ENCODE assay signal across 26 cellular contexts in the genomic region with DNA sequence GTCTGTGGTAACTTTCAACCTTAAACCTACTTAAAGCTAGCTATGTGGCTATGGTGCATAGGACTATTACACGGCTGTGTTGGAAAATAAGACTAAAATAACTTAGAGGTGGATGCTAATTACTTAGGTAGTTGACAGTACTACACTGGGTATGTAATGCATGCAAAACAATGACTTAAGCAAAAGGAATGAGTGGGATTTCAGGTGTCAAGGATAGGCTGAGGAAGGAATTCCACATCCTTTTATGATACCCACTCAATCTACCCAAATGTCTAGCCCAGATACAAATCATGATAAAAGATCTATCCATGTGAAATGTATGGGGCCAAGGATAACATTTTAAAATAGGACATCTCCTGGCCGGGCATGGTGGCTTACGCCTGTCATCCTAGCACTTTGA. TPM values are rescaled to one million over a fixed set of nuclear protein-coding genes. Genes with fewer than 3 reads are reported as not detected.
DNase-seq lines count a peak whose midpoint lies in the region; ATAC-seq, FAIRE-seq and TF ChIP-seq lines count a peak whose summit lies in the region.
"Had no signal": no experiment of that assay in that cellular context is flagged by ENCODE, and none has a peak within 500 bp of the region (broad histone marks: within the 10 kb centered on the region; RNA-seq: fewer than 3 reads in every experiment).

No MANE protein-coding gene starts in this region.

- H3K4me3 Mint-ChIP-seq in T-helper 2 cell treated with Interferon-gamma antibody and Interleukin-4, amounts not matched to agents 5 μg/mL and 100 μg/mL, for 36 hours = no peak overlapping the region
- H3K4me3 Mint-ChIP-seq: CD14-positive monocyte; CD4-positive, alpha-beta T cell; CD8-positive, alpha-beta memory T cell had no signal

- peak; percentile 47 for FAIRE-seq in GM12891 (lab: Jason Lieb, UNC)
- peak; percentile 9 for FAIRE-seq in keratinocyte (lab: Jason Lieb, UNC)
- FAIRE-seq in urothelium cell line (lab: Jason Lieb, UNC) = peak; percentile 35
- FAIRE-seq: A204.1, D721Med, GM12878, GM18507, H1 had no signal

- no peak overlapping the region for H3K9ac ChIP-seq in keratinocyte (ENCODE audit: control insufficient read depth, extremely low read depth, insufficient read depth, low read length)
- H3K9ac ChIP-seq: GM23248 had no signal

- no peaks in the 10 kb centered on the region for H4K20me1 ChIP-seq in keratinocyte (ENCODE audit: control insufficient read depth, extremely low read depth, insufficient read depth, low read length)

- no peak overlapping the region for H3K27ac Mint-ChIP-seq in T-helper 2 cell treated with Interferon-gamma antibody and Interleukin-4, amounts not matched to agents 5 μg/mL and 100 μg/mL, for 36 hours
- H3K27ac Mint-ChIP-seq: CD4-positive, alpha-beta T cell; CD8-positive, alpha-beta memory T cell had no signal

- no peaks in the 10 kb centered on the region for H3K9me3 Mint-ChIP-seq in T-helper 2 cell treated with Interferon-gamma antibody and Interleukin-4, amounts not matched to agents 5 μg/mL and 100 μg/mL, for 36 hours
- H3K9me3 Mint-ChIP-seq: CD4-positive, alpha-beta T cell; CD8-positive, alpha-beta memory T cell had no signal

- H3K27me3 Mint-ChIP-seq in T-helper 2 cell treated with Interferon-gamma antibody and Interleukin-4, amounts not matched to agents 5 μg/mL and 100 μg/mL, for 36 hours (ENCODE audit: low read depth) = peaks cover 13% of the 10 kb centered on the region
- H3K27me3 Mint-ChIP-seq: CD4-positive, alpha-beta T cell; CD8-positive, alpha-beta memory T cell had no signal

- ATAC-seq in GM18519 (IDR thresholded peaks at IDR 0.05; ENCODE audit: low FRiP score, unreplicated experiment) = no peak

- no peaks in the 10 kb centered on the region for H3K27me3 ChIP-seq in keratinocyte (ENCODE audit: control insufficient read depth, extremely low read depth, insufficient read depth, low read length)
- H3K27me3 ChIP-seq in neutrophil = no peaks in the 10 kb centered on the region
- H3K27me3 ChIP-seq: BE2C; BLaER1 treated with 17β-estradiol and CSF1 and Interleukin-3, amounts not matched to agents 10 nM and 100 nM had no signal

- no peaks in the 10 kb centered on the region for H3K9me1 ChIP-seq in keratinocyte (ENCODE audit: control insufficient read depth, extremely low read depth, insufficient read depth, low read length)

- peaks cover 6% of the 10 kb centered on the region for H3K4me1 Mint-ChIP-seq in T-helper 2 cell treated with Interferon-gamma antibody and Interleukin-4, amounts not matched to agents 5 μg/mL and 100 μg/mL, for 36 hours (ENCODE audit: low read depth)

- H3K36me3 Mint-ChIP-seq in T-helper 2 cell treated with Interferon-gamma antibody and Interleukin-4, amounts not matched to agents 5 μg/mL and 100 μg/mL, for 36 hours (ENCODE audit: low read depth) = no peaks in the 10 kb centered on the region
- H3K36me3 Mint-ChIP-seq: CD14-positive monocyte; CD8-positive, alpha-beta memory T cell had no signal

- dilution Hi-C loops in keratinocyte (cut with MboI; ENCODE audit: extremely low pct_ligation_motif_present, low sequenced_read_pairs) = no loop called here

- H3K9me3 ChIP-seq in keratinocyte (ENCODE audit: control insufficient read depth, low read depth, low read length) = no peaks in the 10 kb centered on the region
- no peaks in the 10 kb centered on the region for H3K9me3 ChIP-seq in neutrophil
- H3K9me3 ChIP-seq: BE2C had no signal

- no peak overlapping the region for H2AFZ ChIP-seq in keratinocyte (ENCODE audit: control insufficient read depth, low read length)
- H2AFZ ChIP-seq: GM23248 had no signal

- TF ChIP-seq CTCF in keratinocyte (optimal IDR thresholded peaks at IDR 0.05 in 1 of 3, IDR thresholded peaks at IDR 0.05 in 1 of 3, conservative IDR thresholded peaks at IDR 0.05 in 1 of 3; ENCODE audit: extremely low read depth in 1 of 3, insufficient read depth in 2 of 3, low read length in 3 of 3) = no peak
- TF ChIP-seq CTCF in neutrophil (IDR thresholded peaks at IDR 0.05) = no peak

- H3K27ac ChIP-seq in keratinocyte (ENCODE audit: control insufficient read depth, insufficient read depth, low read length) (no peak overlapping the region), neutrophil (peak overlapping the region; percentile 20)
- H3K27ac ChIP-seq: 22Rv1, GM23248 had no signal

- H3K79me2 ChIP-seq in keratinocyte (ENCODE audit: control insufficient read depth, insufficient read depth, low read length) = no peaks in the 10 kb centered on the region

- DNase-seq in GM12891 (ENCODE audit: insufficient read length, low spot score) (no peak), keratinocyte (ENCODE audit: low read depth, low spot score) (no peak), urothelium cell line (ENCODE audit: low spot score) (no peak), NCI-H510A treated with DMSO at 0.1 percent for 48 hours (lab: John Stamatoyannopoulos, UW) (no peak)
- no peak for DNase-seq in T-helper 2 cell treated with Interferon-gamma antibody and Interleukin-4, amounts not matched to agents 5 μg/mL and 100 μg/mL, for 36 hours (ENCODE audit: low spot score)
- DNase-seq: AML-193; BE2C; CD4-positive, alpha-beta T cell; CD8-positive, alpha-beta memory T cell; DMS 273 treated with DMSO at 0.1 percent for 48 hours; DMS79; EL; GDM1; GM23248; H7; HCEC 1CT had no signal

- H3K36me3 ChIP-seq in keratinocyte (ENCODE audit: control insufficient read depth in 2 of 2, extremely low read depth in 1 of 2, insufficient read depth in 2 of 2, low read length in 2 of 2) = no peaks in the 10 kb centered on the region
- no peaks in the 10 kb centered on the region for H3K36me3 ChIP-seq in neutrophil
- H3K36me3 ChIP-seq: BE2C; BLaER1 treated with 17β-estradiol and CSF1 and Interleukin-3, amounts not matched to agents 10 nM and 100 nM had no signal

- H3K4me2 ChIP-seq in keratinocyte (ENCODE audit: control insufficient read depth, extremely low read depth, insufficient read depth, low read depth, low read length) = no peak overlapping the region
- H3K4me2 ChIP-seq: BLaER1 treated with 17β-estradiol and CSF1 and Interleukin-3, amounts not matched to agents 10 nM and 100 nM had no signal

- H3K4me3 ChIP-seq in keratinocyte (ENCODE audit: control insufficient read depth in 2 of 3, extremely low read depth in 1 of 3, insufficient read depth in 2 of 3, low read depth in 1 of 3, low read length in 3 of 3) = no peak overlapping the region
- no peak overlapping the region for H3K4me3 ChIP-seq in neutrophil (ENCODE audit: low read depth in 1 of 2, low read length in 1 of 2)
- H3K4me3 ChIP-seq: BLaER1 treated with 17β-estradiol and CSF1 and Interleukin-3, amounts not matched to agents 10 nM and 100 nM; GM12878; GM23248 had no signal

- H3K4me1 ChIP-seq in keratinocyte (ENCODE audit: control insufficient read depth, extremely low read depth, insufficient read depth, low read length) (peaks cover 11% of the 10 kb centered on the region), neutrophil (ENCODE audit: control insufficient read depth in 1 of 2, insufficient read depth in 1 of 2, low read depth in 1 of 2, low read length in 1 of 2) (peaks cover 15% of the 10 kb centered on the region in 2 experiments)
- H3K4me1 ChIP-seq: BE2C had no signal

- TF ChIP-seq POLR2A in GM12891 (IDR thresholded peaks at IDR 0.05; ENCODE audit: low read depth, low read length) = no peak

RNA-seq across cellular contexts. Expression of gene CDNF, which starts 13.9 kb away (rescaled TPM):
- polyA plus RNA-seq in GM12891 (2012; ENCODE audit: low read depth, missing spikeins) = 1.2 TPM
- polyA plus RNA-seq in keratinocyte = 1.1 to 1.4 TPM (median 1.2 TPM) in 3 replicates
- polyA plus RNA-seq in keratinocyte (2011; ENCODE audit: low read depth) = 0.99 TPM
- polyA plus RNA-seq in keratinocyte (2011; cell fraction: cytosol; rRNA removed) = 0.86 and 1.8 TPM in 2 replicates
- polyA plus RNA-seq in keratinocyte (2011; cell fraction: nucleus; rRNA removed) = 2.7 and 2.9 TPM in 2 replicates
- polyA plus RNA-seq in keratinocyte (2012; ENCODE audit: low replicate concordance) = 1.0 TPM in 2 replicates
- polyA minus RNA-seq in keratinocyte = 0.92 to 2.2 TPM in 2 of 3 replicates, not detected in the other
- not detected for polyA minus RNA-seq in keratinocyte (2011; cell fraction: cytosol; rRNA and poly(A)+ RNA removed)
- polyA minus RNA-seq in keratinocyte (2011; cell fraction: nucleus; rRNA and poly(A)+ RNA removed) = 1.1 TPM in 1 of 2 replicates, not detected in the other

RNA-seq across cellular contexts. Expression of gene HSPA14, which starts 14.1 kb away (rescaled TPM):
- 17.0 TPM for polyA plus RNA-seq in GM12891 (2012; ENCODE audit: low read depth, missing spikeins)
- polyA plus RNA-seq in keratinocyte = 17.7 to 29.5 TPM (median 18.6 TPM) in 3 replicates
- 22.1 TPM for polyA plus RNA-seq in keratinocyte (2011; ENCODE audit: low read depth)
- 12.2 and 26.6 TPM in 2 replicates for polyA plus RNA-seq in keratinocyte (2011; cell fraction: cytosol; rRNA removed)
- polyA plus RNA-seq in keratinocyte (2011; cell fraction: nucleus; rRNA removed) = 16.4 and 23.2 TPM in 2 replicates
- 14.5 and 17.1 TPM in 2 replicates for polyA plus RNA-seq in keratinocyte (2012; ENCODE audit: low replicate concordance)
- polyA minus RNA-seq in keratinocyte = 0.52 to 12.3 TPM (median 4.1 TPM) in 3 replicates
- polyA minus RNA-seq in keratinocyte (2011; cell fraction: cytosol; rRNA and poly(A)+ RNA removed) = 7.5 TPM
- 4.6 and 7.4 TPM in 2 replicates for polyA minus RNA-seq in keratinocyte (2011; cell fraction: nucleus; rRNA and poly(A)+ RNA removed)

RNA-seq across cellular contexts. Expression of gene MSANTD7, which starts 14.1 kb away (rescaled TPM):
- 12.6 TPM for polyA plus RNA-seq in GM12891 (2012; ENCODE audit: low read depth, missing spikeins)
- 6.6 to 8.6 TPM (median 7.1 TPM) in 3 replicates for polyA plus RNA-seq in keratinocyte
- polyA plus RNA-seq in keratinocyte (2011; ENCODE audit: low read depth) = 23.1 TPM
- polyA plus RNA-seq in keratinocyte (2011; cell fraction: cytosol; rRNA removed) = 4.2 and 5.4 TPM in 2 replicates
- polyA plus RNA-seq in keratinocyte (2011; cell fraction: nucleus; rRNA removed) = 5.2 and 5.6 TPM in 2 replicates
- polyA plus RNA-seq in keratinocyte (2012; ENCODE audit: low replicate concordance) = 5.8 and 7.7 TPM in 2 replicates
- 7.5 to 13.3 TPM (median 11.8 TPM) in 3 replicates for polyA minus RNA-seq in keratinocyte
- 11.5 TPM for polyA minus RNA-seq in keratinocyte (2011; cell fraction: cytosol; rRNA and poly(A)+ RNA removed)
- 8.8 and 10.6 TPM in 2 replicates for polyA minus RNA-seq in keratinocyte (2011; cell fraction: nucleus; rRNA and poly(A)+ RNA removed)

RNA-seq across cellular contexts. Expression of gene FAM107B, which starts 49.3 kb away (rescaled TPM):
- polyA plus RNA-seq in GM12891 (2012; ENCODE audit: low read depth, missing spikeins) = 27.6 TPM
- 2.4 to 8.7 TPM (median 8.2 TPM) in 3 replicates for polyA plus RNA-seq in keratinocyte
- polyA plus RNA-seq in keratinocyte (2011; ENCODE audit: low read depth) = 23.0 TPM
- polyA plus RNA-seq in keratinocyte (2011; cell fraction: cytosol; rRNA removed) = 4.5 and 8.3 TPM in 2 replicates
- polyA plus RNA-seq in keratinocyte (2011; cell fraction: nucleus; rRNA removed) = 3.7 and 3.8 TPM in 2 replicates
- polyA plus RNA-seq in keratinocyte (2012; ENCODE audit: low replicate concordance) = 4.2 and 12.4 TPM in 2 replicates
- polyA minus RNA-seq in keratinocyte = 1.3 to 4.8 TPM (median 2.0 TPM) in 3 replicates
- polyA minus RNA-seq in keratinocyte (2011; cell fraction: cytosol; rRNA and poly(A)+ RNA removed) = 1.7 TPM
- 2.1 and 7.4 TPM in 2 replicates for polyA minus RNA-seq in keratinocyte (2011; cell fraction: nucleus; rRNA and poly(A)+ RNA removed)

RNA-seq across cellular contexts. Expression of gene SUV39H2, which starts 54.7 kb away (rescaled TPM):
- 10.4 TPM for polyA plus RNA-seq in GM12891 (2012; ENCODE audit: low read depth, missing spikeins)
- polyA plus RNA-seq in keratinocyte = 5.3 to 11.8 TPM (median 6.9 TPM) in 3 replicates
- polyA plus RNA-seq in keratinocyte (2011; ENCODE audit: low read depth) = 5.3 TPM
- polyA plus RNA-seq in keratinocyte (2011; cell fraction: cytosol; rRNA removed) = 5.1 and 11.5 TPM in 2 replicates
- 4.1 and 6.3 TPM in 2 replicates for polyA plus RNA-seq in keratinocyte (2011; cell fraction: nucleus; rRNA removed)
- 5.0 and 9.8 TPM in 2 replicates for polyA plus RNA-seq in keratinocyte (2012; ENCODE audit: low replicate concordance)
- polyA minus RNA-seq in keratinocyte = 4.0 to 10.5 TPM (median 5.6 TPM) in 3 replicates
- polyA minus RNA-seq in keratinocyte (2011; cell fraction: cytosol; rRNA and poly(A)+ RNA removed) = 7.7 TPM
- polyA minus RNA-seq in keratinocyte (2011; cell fraction: nucleus; rRNA and poly(A)+ RNA removed) = 4.5 and 7.5 TPM in 2 replicates
